6 cellular contexts compared by ENCODE assay signal in genomic region chr16:83285921-83286320, GRCh38.
"Had no signal": no experiment of that assay in that cellular context is flagged by ENCODE, and none has a peak within 500 bp of the region (broad histone marks: within the 10 kb centered on the region; RNA-seq: fewer than 3 reads in every experiment).

No MANE protein-coding gene starts in this region.

- H3K9ac ChIP-seq: KMS-11 had no signal

- H3K4me2 ChIP-seq: GM23338, KMS-11 had no signal

- H2AFZ ChIP-seq: GM23338 had no signal

- DNase-seq: H7, HCEC 1CT, KBM-7 had no signal

- H3K4me3 ChIP-seq: GM23338 had no signal

- FAIRE-seq: HepG2 had no signal

- H3K27ac ChIP-seq: KMS-11 had no signal
